In genomic region chr1:42682739-42683529, GRCh38 we compare ENCODE assay signal across 8 cellular contexts. TPM values are rescaled to one million over a fixed set of nuclear protein-coding genes. Genes with fewer than 3 reads are reported as not detected.
A peak's percentile ranks its signal among the peaks of the same experiment; 100 is the strongest.
DNase-seq lines count a peak whose midpoint lies in the region; ATAC-seq, FAIRE-seq and TF ChIP-seq lines count a peak whose summit lies in the region.

No MANE protein-coding gene starts in this region.

- H3K27me3 ChIP-seq in keratinocyte (ENCODE audit: control insufficient read depth, extremely low read depth, insufficient read depth, low read length), result no peaks in the 10 kb centered on the region

- peak overlapping the region; percentile 72 for H3K9ac ChIP-seq in keratinocyte (ENCODE audit: control insufficient read depth, extremely low read depth, insufficient read depth, low read length)

- H3K27ac ChIP-seq in HEK293 (ENCODE audit: extremely low read depth, low read depth, low read length), result peak overlapping the region; percentile 75
- peak overlapping the region; percentile 50 for H3K27ac ChIP-seq in keratinocyte (ENCODE audit: control insufficient read depth, insufficient read depth, low read length)

- peak; percentile 41 for ATAC-seq in activated B cell treated with CpG ODN at 0.5 μM for 24 hours (ENCODE audit: low read depth)

- H3K4me1 ChIP-seq in HEK293 (ENCODE audit: control insufficient read depth, insufficient read depth, low read length) (peaks cover 13% of the 10 kb centered on the region), keratinocyte (ENCODE audit: control insufficient read depth, extremely low read depth, insufficient read depth, low read length) (peaks cover 50% of the 10 kb centered on the region)

- peaks cover 52% of the 10 kb centered on the region for H3K36me3 Mint-ChIP-seq in activated B cell treated with CpG ODN at 0.5 μM for 24 hours (ENCODE audit: low read depth)

- H3K9me3 ChIP-seq in HEK293 (ENCODE audit: control insufficient read depth, insufficient read depth, low read depth, low read length), result no peaks in the 10 kb centered on the region
- H3K9me3 ChIP-seq in keratinocyte (ENCODE audit: control insufficient read depth, low read depth, low read length), result no peaks in the 10 kb centered on the region

- TF ChIP-seq CTCF in GM12875 (IDR thresholded peaks at IDR 0.05; ENCODE audit: borderline replicate concordance, insufficient read depth, low read depth, low read length) (no peak), HEK293 (tag by site-specific recombination; IDR thresholded peaks at IDR 0.05) (no peak), NB4 (IDR thresholded peaks at IDR 0.05; ENCODE audit: low read depth, low read length) (no peak), activated B cell treated with CpG ODN at 0.5 μM for 24 hours (IDR thresholded peaks at IDR 0.05) (no peak), keratinocyte (optimal IDR thresholded peaks at IDR 0.05 in 1 of 3, IDR thresholded peaks at IDR 0.05 in 1 of 3, conservative IDR thresholded peaks at IDR 0.05 in 1 of 3; ENCODE audit: extremely low read depth in 1 of 3, insufficient read depth in 2 of 3, low read length in 3 of 3) (no peak)

- H3K27ac Mint-ChIP-seq in activated B cell treated with CpG ODN at 0.5 μM for 24 hours, result peak overlapping the region; percentile 87

- peaks cover 38% of the 10 kb centered on the region for H4K20me1 ChIP-seq in keratinocyte (ENCODE audit: control insufficient read depth, extremely low read depth, insufficient read depth, low read length)

- H3K4me3 ChIP-seq in GM12875 (ENCODE audit: low read depth, low read length) (peak overlapping the region; percentile 71), HEK293 (ENCODE audit: low read depth, low read length) (peak overlapping the region; percentile 78), NB4 (ENCODE audit: low read depth, low read length) (peak overlapping the region; percentile 98), keratinocyte (ENCODE audit: control insufficient read depth in 2 of 3, extremely low read depth in 1 of 3, insufficient read depth in 2 of 3, low read depth in 1 of 3, low read length in 3 of 3) (peak overlapping the region; percentile 72 to 83 (median 74))

- peaks cover 0 to 47% of the 10 kb centered on the region in 2 experiments; a peak in 1 of 3 replicates for H3K36me3 ChIP-seq in HEK293 (ENCODE audit: control insufficient read depth in 2 of 2, insufficient read depth in 1 of 2, low read length in 2 of 2)
- H3K36me3 ChIP-seq in keratinocyte (ENCODE audit: control insufficient read depth in 2 of 2, extremely low read depth in 1 of 2, insufficient read depth in 2 of 2, low read length in 2 of 2), result peaks cover 0 to 25% of the 10 kb centered on the region in 2 experiments

- H3K27me3 Mint-ChIP-seq in activated B cell treated with CpG ODN at 0.5 μM for 24 hours, result no peaks in the 10 kb centered on the region

- H3K79me2 ChIP-seq in keratinocyte (ENCODE audit: control insufficient read depth, insufficient read depth, low read length), result peaks cover 66% of the 10 kb centered on the region

- TF ChIP-seq POLR2A in NB4 (IDR thresholded peaks at IDR 0.05; ENCODE audit: extremely low read depth, insufficient read length), result peak; percentile 64

- H3K9me1 ChIP-seq in keratinocyte (ENCODE audit: control insufficient read depth, extremely low read depth, insufficient read depth, low read length), result peaks cover 4% of the 10 kb centered on the region

- POLR2A ChIA-PET in HEK293 (lab: Yijun Ruan, JAX), result interaction anchor here (0.6 to 3.2 kb wide), 21 partner anchors 8 to 391 kb away, joined by 3 to 34 read pairs (median 6); partner anchors contain the start of genes C1orf50, CCDC30, CLDN19 and P3H1
- POLR2A ChIA-PET in activated B cell treated with CpG ODN at 0.5 μM for 24 hours (lab: Charles Lee), result interaction anchor here (0.5 to 4.8 kb wide), 32 partner anchors 9 to 1992 kb away, joined by 3 to 82 read pairs (median 5); partner anchors contain the start of genes C1orf50, CCDC30, CFAP57 and EBNA1BP2

- H3K4me3 Mint-ChIP-seq in activated B cell treated with CpG ODN at 0.5 μM for 24 hours, result peak overlapping the region; percentile 91

- H2AFZ ChIP-seq in keratinocyte (ENCODE audit: control insufficient read depth, low read length), result no peak overlapping the region

- DNase-seq in NB4 (ENCODE audit: low read depth) (peak; percentile 84), activated B cell treated with CpG ODN at 0.5 μM for 24 hours (peak; percentile 71), keratinocyte (ENCODE audit: low read depth, low spot score) (no peak), cerebellar nuclear complex (lab: John Stamatoyannopoulos, UW) (no peak)
- DNase-seq in central memory CD4-positive, alpha-beta T cell, result peak; percentile 72
- DNase-seq in stimulated activated CD4-positive, alpha-beta T cell treated with anti-CD3 and anti-CD28 coated beads, Interleukin-15, amount 100 ng/mL, for 1 hour (ENCODE audit: low read depth in 1 of 2, low spot score in 1 of 2), result peak; percentile 35 to 49

- H3K9me3 Mint-ChIP-seq in activated B cell treated with CpG ODN at 0.5 μM for 24 hours, result no peaks in the 10 kb centered on the region

- no peak for FAIRE-seq in keratinocyte (lab: Jason Lieb, UNC)

- CTCF ChIA-PET in HEK293 (lab: Yijun Ruan, JAX), result interaction anchor here (0.6 to 1.1 kb wide), 4 partner anchors 23 to 105 kb away, joined by 3 read pairs; no protein-coding TSS in a partner anchor
- CTCF ChIA-PET in activated B cell treated with CpG ODN at 0.5 μM for 24 hours (lab: Charles Lee), result interaction anchor here (0.9 to 1.4 kb wide), 2 partner anchors 11 to 83 kb away, joined by 3 to 4 read pairs; no protein-coding TSS in a partner anchor

- peak overlapping the region; percentile 99 for H3K4me2 ChIP-seq in keratinocyte (ENCODE audit: control insufficient read depth, extremely low read depth, insufficient read depth, low read depth, low read length)

- H3K4me1 Mint-ChIP-seq in activated B cell treated with CpG ODN at 0.5 μM for 24 hours, result peaks cover 67% of the 10 kb centered on the region

- intact Hi-C loops in activated B cell treated with CpG ODN at 0.5 μM for 24 hours (cut with micrococcal nuclease), result loop anchor here (1.0 to 10.0 kb wide), 9 partner anchors 25 to 682 kb away; partner anchors contain the start of genes C1orf50, CCDC30, ELOVL1 and ERMAP

- dilution Hi-C loops in keratinocyte (cut with MboI; ENCODE audit: extremely low pct_ligation_motif_present, low sequenced_read_pairs), result no loop called here

TF ChIP-seq in HEK293, 187 proteins besides CTCF, POLR2A, EP300 and RAD21 (continues in another document):
- no peak for TF ChIP-seq ZNF133 (tag by site-specific recombination; IDR thresholded peaks at IDR 0.05)
- TF ChIP-seq ZNF341 (tag by site-specific recombination; IDR thresholded peaks at IDR 0.05; ENCODE audit: low read depth), result no peak
- no peak for TF ChIP-seq ZNF121 (tag by site-specific recombination; IDR thresholded peaks at IDR 0.05)
- no peak for TF ChIP-seq ZNF2 (tag by site-specific recombination; IDR thresholded peaks at IDR 0.05)
- no peak for TF ChIP-seq ZNF174 (tag by site-specific recombination; IDR thresholded peaks at IDR 0.05)
- no peak for TF ChIP-seq ZNF549 (tag by site-specific recombination; IDR thresholded peaks at IDR 0.05)

RNA-seq across cellular contexts. Expression of gene YBX1, which starts 0.7 kb away (rescaled TPM):
- 609 and 693 TPM in 2 replicates for total RNA-seq in activated B cell treated with CpG ODN at 0.5 μM for 24 hours
- polyA plus RNA-seq in keratinocyte, result 630 to 1,162 TPM (median 1,066 TPM) in 3 replicates
- 243 TPM for polyA plus RNA-seq in keratinocyte (2011; ENCODE audit: low read depth)
- 1,344 and 1,449 TPM in 2 replicates for polyA plus RNA-seq in keratinocyte (2011; cell fraction: cytosol; rRNA removed)
- polyA plus RNA-seq in keratinocyte (2011; cell fraction: nucleus; rRNA removed), result 186 and 230 TPM in 2 replicates
- 463 and 1,137 TPM in 2 replicates for polyA plus RNA-seq in keratinocyte (2012; ENCODE audit: low replicate concordance)
- 244 to 426 TPM (median 260 TPM) in 3 replicates for polyA minus RNA-seq in keratinocyte
- polyA minus RNA-seq in keratinocyte (2011; cell fraction: cytosol; rRNA and poly(A)+ RNA removed), result 513 TPM
- 37.6 and 63.8 TPM in 2 replicates for polyA minus RNA-seq in keratinocyte (2011; cell fraction: nucleus; rRNA and poly(A)+ RNA removed)

RNA-seq across cellular contexts. Expression of gene PPIH, which starts 24.7 kb away (rescaled TPM):
- total RNA-seq in activated B cell treated with CpG ODN at 0.5 μM for 24 hours, result 64.1 and 65.1 TPM in 2 replicates
- polyA plus RNA-seq in keratinocyte, result 54.0 to 94.1 TPM (median 63.4 TPM) in 3 replicates
- 6.2 TPM for polyA plus RNA-seq in keratinocyte (2011; ENCODE audit: low read depth)
- 54.0 and 56.0 TPM in 2 replicates for polyA plus RNA-seq in keratinocyte (2011; cell fraction: cytosol; rRNA removed)
- polyA plus RNA-seq in keratinocyte (2011; cell fraction: nucleus; rRNA removed), result 33.4 and 47.3 TPM in 2 replicates
- polyA plus RNA-seq in keratinocyte (2012; ENCODE audit: low replicate concordance), result 26.0 and 50.4 TPM in 2 replicates
- 4.8 to 38.9 TPM (median 17.7 TPM) in 3 replicates for polyA minus RNA-seq in keratinocyte
- polyA minus RNA-seq in keratinocyte (2011; cell fraction: cytosol; rRNA and poly(A)+ RNA removed), result 29.0 TPM
- polyA minus RNA-seq in keratinocyte (2011; cell fraction: nucleus; rRNA and poly(A)+ RNA removed), result 5.9 and 14.8 TPM in 2 replicates

RNA-seq across cellular contexts. Expression of gene CLDN19, which starts 57.1 kb away (rescaled TPM):
- total RNA-seq in activated B cell treated with CpG ODN at 0.5 μM for 24 hours, result not detected in 2 replicates
- polyA plus RNA-seq in keratinocyte, result 0.06 TPM in 1 of 3 replicates, not detected in the others
- not detected for polyA plus RNA-seq in keratinocyte (2011; ENCODE audit: low read depth)
- polyA plus RNA-seq in keratinocyte (2011; cell fraction: cytosol; rRNA removed), result not detected in 2 replicates
- polyA plus RNA-seq in keratinocyte (2011; cell fraction: nucleus; rRNA removed), result not detected in 2 replicates
- polyA plus RNA-seq in keratinocyte (2012; ENCODE audit: low replicate concordance), result not detected in 2 replicates
- 0.07 TPM in 1 of 3 replicates, not detected in the others for polyA minus RNA-seq in keratinocyte
- not detected for polyA minus RNA-seq in keratinocyte (2011; cell fraction: cytosol; rRNA and poly(A)+ RNA removed)
- 0.16 TPM in 1 of 2 replicates, not detected in the other for polyA minus RNA-seq in keratinocyte (2011; cell fraction: nucleus; rRNA and poly(A)+ RNA removed)

Comparison
In these comparisons a context has a peak if more than half of its experiments do, and no peak if none do; other contexts are left out.
1. DNase-seq: peak in NB4 (single experiment), activated B cell treated with CpG ODN at 0.5 μM for 24 hours (single experiment), central memory CD4-positive, alpha-beta T cell (single experiment) and stimulated activated CD4-positive, alpha-beta T cell treated with anti-CD3 and anti-CD28 coated beads, Interleukin-15, amount 100 ng/mL, for 1 hour (2 of 2); none in keratinocyte (single experiment) and cerebellar nuclear complex (0 of 2).
2. Peak in every context shown above with its lines, with median percentiles within 50 percentile points of each other: H3K4me3 ChIP-seq.